ENCODE assay signal across 12 cellular contexts in genomic region chr9:8365029-8365428, GRCh38.
DNase-seq lines count a peak whose midpoint lies in the region; ATAC-seq and TF ChIP-seq lines count a peak whose summit lies in the region.
"Had no signal": no experiment of that assay in that cellular context is flagged by ENCODE, and none has a peak within 500 bp of the region (broad histone marks: within the 10 kb centered on the region; RNA-seq: fewer than 3 reads in every experiment).

No MANE protein-coding gene starts in this region.

- no peaks in the 10 kb centered on the region for H3K27me3 ChIP-seq in BJ (ENCODE audit: control insufficient read depth, insufficient read depth, low read length)
- H3K27me3 ChIP-seq: spleen had no signal

- DNase-seq in BJ (ENCODE audit: low read depth), result peak; percentile 5
- DNase-seq in kidney tubule cell (ENCODE audit: low spot score), result peak; percentile 81
- no peak for DNase-seq in HuH-7.5 (ENCODE audit: low spot score)
- DNase-seq in NCI-H510A treated with DMSO at 0.1 percent for 48 hours (lab: John Stamatoyannopoulos, UW), result no peak
- no peak for DNase-seq in activated T-cell treated with anti-CD3 and anti-CD28 coated beads, Interleukin-2, amount 50 U/mL, for 48 hours
- DNase-seq: NCI-H1694 treated with DMSO at 0.1 percent for 48 hours, spleen had no signal

- CTCF ChIA-PET in BJ (lab: Yijun Ruan, JAX), result no interaction called here

- no peaks in the 10 kb centered on the region for H3K36me3 ChIP-seq in BJ (ENCODE audit: control insufficient read depth, insufficient read depth, low read length)
- H3K36me3 ChIP-seq: spleen had no signal

- H3K4me3 ChIP-seq in BJ (ENCODE audit: low read depth, low read length), result no peak overlapping the region
- H3K4me3 ChIP-seq: SK-N-MC, spleen had no signal

- TF ChIP-seq CTCF in BJ (IDR thresholded peaks at IDR 0.05; ENCODE audit: insufficient read depth, low read depth, low read length), result no peak

- ATAC-seq in HG02678 (IDR thresholded peaks at IDR 0.05; ENCODE audit: unreplicated experiment) (peak; percentile 49), SK-N-SH treated with all-trans-retinoic acid at 6 μM for 48 hours (peak; percentile 82), HG03469 (IDR thresholded peaks at IDR 0.05; ENCODE audit: unreplicated experiment) (no peak)
- ATAC-seq: left lobe of liver had no signal

- POLR2A ChIA-PET in BJ (lab: Charles Lee), result no interaction called here

TF ChIP-seq in SK-N-SH treated with all-trans-retinoic acid at 6 μM for 48 hours, 23 proteins besides CTCF, POLR2A, EP300 and RAD21:
- TF ChIP-seq OSR1 (CRISPR knock-in tag; IDR thresholded peaks at IDR 0.05), result no peak
- TF ChIP-seq ZNF70 (CRISPR knock-in tag; IDR thresholded peaks at IDR 0.05), result no peak
- TF ChIP-seq PPARA (CRISPR knock-in tag; IDR thresholded peaks at IDR 0.05; ENCODE audit: borderline replicate concordance), result no peak
- TF ChIP-seq ARNTL (CRISPR knock-in tag; IDR thresholded peaks at IDR 0.05; ENCODE audit: borderline replicate concordance, low read depth), result no peak
- no peak for TF ChIP-seq BACH2 (CRISPR knock-in tag; IDR thresholded peaks at IDR 0.05; ENCODE audit: borderline replicate concordance)
- TF ChIP-seq ZFP30 (CRISPR knock-in tag; IDR thresholded peaks at IDR 0.05), result no peak
- no peak for TF ChIP-seq CREB5 (CRISPR knock-in tag; IDR thresholded peaks at IDR 0.05; ENCODE audit: low read depth)
- TF ChIP-seq POU6F1 (CRISPR knock-in tag; IDR thresholded peaks at IDR 0.05; ENCODE audit: borderline replicate concordance, low read depth), result no peak
- no peak for TF ChIP-seq SNAI2 (CRISPR knock-in tag; IDR thresholded peaks at IDR 0.05)
- TF ChIP-seq ESRRG (CRISPR knock-in tag; IDR thresholded peaks at IDR 0.05), result no peak
- TF ChIP-seq ISL1 (CRISPR knock-in tag; IDR thresholded peaks at IDR 0.05), result no peak
- no peak for TF ChIP-seq TOX (CRISPR knock-in tag; IDR thresholded peaks at IDR 0.05; ENCODE audit: borderline replicate concordance)
- TF ChIP-seq GLIS3 (CRISPR knock-in tag; IDR thresholded peaks at IDR 0.05), result no peak
- no peak for TF ChIP-seq CSDC2 (CRISPR knock-in tag; IDR thresholded peaks at IDR 0.05)
- no peak for TF ChIP-seq TCF4 (CRISPR knock-in tag; IDR thresholded peaks at IDR 0.05; ENCODE audit: borderline replicate concordance)
- no peak for TF ChIP-seq ZNF8 (CRISPR knock-in tag; IDR thresholded peaks at IDR 0.05)
- TF ChIP-seq, protein P1, sequence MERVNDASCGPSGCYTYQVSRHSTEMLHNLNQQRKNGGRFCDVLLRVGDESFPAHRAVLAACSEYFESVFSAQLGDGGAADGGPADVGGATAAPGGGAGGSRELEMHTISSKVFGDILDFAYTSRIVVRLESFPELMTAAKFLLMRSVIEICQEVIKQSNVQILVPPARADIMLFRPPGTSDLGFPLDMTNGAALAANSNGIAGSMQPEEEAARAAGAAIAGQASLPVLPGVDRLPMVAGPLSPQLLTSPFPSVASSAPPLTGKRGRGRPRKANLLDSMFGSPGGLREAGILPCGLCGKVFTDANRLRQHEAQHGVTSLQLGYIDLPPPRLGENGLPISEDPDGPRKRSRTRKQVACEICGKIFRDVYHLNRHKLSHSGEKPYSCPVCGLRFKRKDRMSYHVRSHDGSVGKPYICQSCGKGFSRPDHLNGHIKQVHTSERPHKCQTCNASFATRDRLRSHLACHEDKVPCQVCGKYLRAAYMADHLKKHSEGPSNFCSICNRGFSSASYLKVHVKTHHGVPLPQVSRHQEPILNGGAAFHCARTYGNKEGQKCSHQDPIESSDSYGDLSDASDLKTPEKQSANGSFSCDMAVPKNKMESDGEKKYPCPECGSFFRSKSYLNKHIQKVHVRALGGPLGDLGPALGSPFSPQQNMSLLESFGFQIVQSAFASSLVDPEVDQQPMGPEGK (CRISPR knock-in tag; IDR thresholded peaks at IDR 0.05; ENCODE audit: borderline replicate concordance), result no peak
- TF ChIP-seq ZC3H10 (CRISPR knock-in tag; IDR thresholded peaks at IDR 0.05), result no peak
- TF ChIP-seq ZNF565 (CRISPR knock-in tag; conservative IDR thresholded peaks at IDR 0.05; ENCODE audit: low read depth), result no peak

Comparison
In these comparisons a context has a peak if more than half of its experiments do, and no peak if none do; other contexts are left out.
1. DNase-seq: peak in BJ (single experiment) and kidney tubule cell (single experiment); none in HuH-7.5 (single experiment), NCI-H510A treated with DMSO at 0.1 percent for 48 hours (single experiment) and activated T-cell treated with anti-CD3 and anti-CD28 coated beads, Interleukin-2, amount 50 U/mL, for 48 hours (0 of 2).